ENCODE assay signal across 1 cellular context in genomic region chr1:1069711-1070676, GRCh38.
TF ChIP-seq lines count a peak whose summit lies in the region.

No MANE protein-coding gene starts in this region.

TF ChIP-seq in HepG2, 621 proteins besides CTCF, POLR2A, EP300 and RAD21 (continued from another document):
- peak; percentile 21; the same call in 1 of the 2 replicates for TF ChIP-seq ARID4A (CRISPR knock-in tag; IDR thresholded peaks at IDR 0.05; ENCODE audit: borderline replicate concordance)
- no peak for TF ChIP-seq SRY (CRISPR knock-in tag; IDR thresholded peaks at IDR 0.05)
- TF ChIP-seq ATF5 (CRISPR knock-in tag; IDR thresholded peaks at IDR 0.05; ENCODE audit: low read depth): no peak
- TF ChIP-seq DZIP1 (CRISPR knock-in tag; IDR thresholded peaks at IDR 0.05): 0 out of 2 replicates have a peak, but pooled peaks have one; percentile 11
- 0 out of 2 replicates have a peak, but pooled peaks have one; percentile 46 for TF ChIP-seq ZMYM2 (CRISPR knock-in tag; IDR thresholded peaks at IDR 0.05)
- no peak for TF ChIP-seq TCF7L2 (IDR thresholded peaks at IDR 0.05; ENCODE audit: low read depth, low read length)
- peak; percentile 27; the same call in 1 of the 2 replicates for TF ChIP-seq ZFP91 (CRISPR knock-in tag; IDR thresholded peaks at IDR 0.05; ENCODE audit: borderline replicate concordance)
- TF ChIP-seq SRSF4 (IDR thresholded peaks at IDR 0.05; ENCODE audit: low read depth, low read length, poor library complexity, severe bottlenecking): no peak
- TF ChIP-seq MZF1 (CRISPR knock-in tag; IDR thresholded peaks at IDR 0.05; ENCODE audit: borderline replicate concordance): 0 out of 2 replicates have a peak, but pooled peaks have one; percentile 24
- no peak for TF ChIP-seq LCORL (IDR thresholded peaks at IDR 0.05)
- TF ChIP-seq LCORL (CRISPR knock-in tag; IDR thresholded peaks at IDR 0.05): peak; percentile 76
- TF ChIP-seq NR2C2 (CRISPR knock-in tag; IDR thresholded peaks at IDR 0.05; ENCODE audit: borderline replicate concordance): peak; percentile 55; the same call in 1 of the 2 replicates
- no peak for TF ChIP-seq PHF5A (CRISPR knock-in tag; IDR thresholded peaks at IDR 0.05; ENCODE audit: low read depth, unreplicated experiment)
- TF ChIP-seq HOXA3 (CRISPR knock-in tag; IDR thresholded peaks at IDR 0.05): peak; percentile 15; the same call in 1 of the 2 replicates
- TF ChIP-seq NONO (IDR thresholded peaks at IDR 0.05): no peak
- TF ChIP-seq NONO (CRISPR knock-in tag; conservative IDR thresholded peaks at IDR 0.05): 0 out of 2 replicates have a peak, but pooled peaks have one; percentile 38
- peak; percentile 23 for TF ChIP-seq PATZ1 (CRISPR knock-in tag; IDR thresholded peaks at IDR 0.05)
- TF ChIP-seq CHCHD3 (CRISPR knock-in tag; IDR thresholded peaks at IDR 0.05): 0 out of 2 replicates have a peak, but pooled peaks have one; percentile 40
- TF ChIP-seq NR2F6 (IDR thresholded peaks at IDR 0.05): no peak
- peak; percentile 59 for TF ChIP-seq NR2F6 (CRISPR knock-in tag; IDR thresholded peaks at IDR 0.05)
- no peak for TF ChIP-seq ZBTB4 (CRISPR knock-in tag; IDR thresholded peaks at IDR 0.05; ENCODE audit: borderline replicate concordance)
- TF ChIP-seq HMGXB4 (CRISPR knock-in tag; IDR thresholded peaks at IDR 0.05; ENCODE audit: borderline replicate concordance in 1 of 2, low read depth in 1 of 2): 0 out of 4 replicates have a peak, but pooled peaks of 1 of the 2 experiments have one; percentile 17
- peak; percentile 39; the same call in 1 of the 2 replicates for TF ChIP-seq GABPB1 (CRISPR knock-in tag; IDR thresholded peaks at IDR 0.05)
- TF ChIP-seq MED1 (CRISPR knock-in tag; IDR thresholded peaks at IDR 0.05): 0 out of 2 replicates have a peak, but pooled peaks have one; percentile 22
- no peak for TF ChIP-seq ZMYM3 (CRISPR knock-in tag; IDR thresholded peaks at IDR 0.05)
- 0 out of 2 replicates have a peak, but pooled peaks have one; percentile 15 for TF ChIP-seq REL (CRISPR knock-in tag; conservative IDR thresholded peaks at IDR 0.05)
- 0 out of 2 replicates have a peak, but pooled peaks have one; percentile 13 for TF ChIP-seq ZBTB7A (CRISPR knock-in tag; IDR thresholded peaks at IDR 0.05)
- peak; percentile 26; the same call in 1 of the 2 replicates for TF ChIP-seq ZBTB39 (CRISPR knock-in tag; IDR thresholded peaks at IDR 0.05)
